ENCODE assay signal across 32 cellular contexts in genomic region chr3:4596596-4596995, GRCh38.
DNase-seq lines count a peak whose midpoint lies in the region; ATAC-seq, FAIRE-seq and TF ChIP-seq lines count a peak whose summit lies in the region.
"Had no signal": no experiment of that assay in that cellular context is flagged by ENCODE, and none has a peak within 500 bp of the region (broad histone marks: within the 10 kb centered on the region; RNA-seq: fewer than 3 reads in every experiment).

No MANE protein-coding gene starts in this region.

- peak; percentile 24 for DNase-seq in adipocyte (ENCODE audit: low read depth)
- no peak for DNase-seq in mesothelial cell of epicardium (ENCODE audit: low spot score in 2 of 2, unreplicated experiment in 2 of 2)
- DNase-seq in thyroid gland, result no peak
- DNase-seq in activated CD8-positive, alpha-beta T cell treated with anti-CD3 and anti-CD28 coated beads, Interleukin-2, amount 10 ng/mL, durations not matched to agents 7 days and 5 days, result no peak
- DNase-seq in kidney, result no peak
- DNase-seq in lower leg skin (ENCODE audit: low spot score in 2 of 2), result no peak
- DNase-seq: activated CD4-positive, alpha-beta memory T cell treated with anti-CD3 and anti-CD28 coated beads, Interleukin-2, amount 10 ng/mL, durations not matched to agents 7 days and 5 days; activated CD4-positive, CD25-positive, alpha-beta regulatory T cell treated with anti-CD3 and anti-CD28 coated beads, Interleukin-2, amount 50 U/mL, for 72 hours; anterior cingulate cortex; caudate nucleus; gastrocnemius medialis; immature natural killer cell; naive thymus-derived CD4-positive, alpha-beta T cell; NCI-H1092; NCI-H187; NCI-H748 treated with DMSO at 0.1 percent for 48 hours; ovary; stimulated activated CD4-positive, alpha-beta T cell treated with anti-CD3 and anti-CD28 coated beads, Interleukin-2, amount 100 ng/mL, for 24 hours; substantia nigra; upper lobe of right lung had no signal

- H3K36me3 Mint-ChIP-seq in mesothelial cell of epicardium, result no peaks in the 10 kb centered on the region
- H3K36me3 Mint-ChIP-seq in activated CD8-positive, alpha-beta T cell treated with anti-CD3 and anti-CD28 coated beads, Interleukin-2, amount 10 ng/mL, durations not matched to agents 7 days and 5 days (ENCODE audit: low read depth), result no peaks in the 10 kb centered on the region
- H3K36me3 Mint-ChIP-seq: IgD-negative memory B cell, immature natural killer cell had no signal

- TF ChIP-seq CTCF in mesothelial cell of epicardium (IDR thresholded peaks at IDR 0.05; ENCODE audit: unreplicated experiment) (no peak), thyroid gland (IDR thresholded peaks at IDR 0.05) (no peak), kidney (IDR thresholded peaks at IDR 0.05; ENCODE audit: borderline replicate concordance, extremely low read depth, insufficient read depth) (no peak), lower leg skin (IDR thresholded peaks at IDR 0.05) (no peak)

- H3K27me3 ChIP-seq in HUES48 (ENCODE audit: control insufficient read depth, insufficient read depth, low read length) (no peaks in the 10 kb centered on the region), adipocyte (replicated peaks; ENCODE audit: control insufficient read depth, insufficient read depth, low read length) (peaks cover 4% of the 10 kb centered on the region), thyroid gland (no peaks in the 10 kb centered on the region)
- H3K27me3 ChIP-seq: gastrocnemius medialis, ovary, upper lobe of right lung had no signal

- peaks cover 6% of the 10 kb centered on the region for H3K9me3 Mint-ChIP-seq in mesothelial cell of epicardium
- no peaks in the 10 kb centered on the region for H3K9me3 Mint-ChIP-seq in activated CD8-positive, alpha-beta T cell treated with anti-CD3 and anti-CD28 coated beads, Interleukin-2, amount 10 ng/mL, durations not matched to agents 7 days and 5 days (ENCODE audit: insufficient read depth)
- H3K9me3 Mint-ChIP-seq: dendritic cell treated with granulocyte-macrophage colony-stimulating factor and Interleukin-4, amounts not matched to agents 40 ng/mL and 50 ng/mL, for 4 days; IgD-negative memory B cell; immature natural killer cell had no signal

- H3K9me3 ChIP-seq in HUES48 (ENCODE audit: control insufficient read depth, insufficient read depth, low read length) (no peaks in the 10 kb centered on the region), adipocyte (ENCODE audit: control insufficient read depth, low read length) (no peaks in the 10 kb centered on the region), thyroid gland (no peaks in the 10 kb centered on the region), kidney (ENCODE audit: control insufficient read depth in 1 of 2, low read length in 2 of 2) (no peaks in the 10 kb centered on the region)
- H3K9me3 ChIP-seq: gastrocnemius medialis, ovary, upper lobe of right lung had no signal

- CTCF ChIA-PET in activated CD8-positive, alpha-beta T cell treated with anti-CD3 and anti-CD28 coated beads, Interleukin-2, amount 10 ng/mL, durations not matched to agents 7 days and 5 days (lab: Charles Lee), result interaction anchor here (1.3 kb wide), 1 partner anchor 36 kb away, joined by 4 read pairs; no protein-coding TSS in a partner anchor

- no peak overlapping the region for H3K4me3 Mint-ChIP-seq in mesothelial cell of epicardium
- H3K4me3 Mint-ChIP-seq in activated CD8-positive, alpha-beta T cell treated with anti-CD3 and anti-CD28 coated beads, Interleukin-2, amount 10 ng/mL, durations not matched to agents 7 days and 5 days, result no peak overlapping the region
- H3K4me3 Mint-ChIP-seq: activated CD4-positive, alpha-beta memory T cell treated with anti-CD3 and anti-CD28 coated beads, Interleukin-2, amount 10 ng/mL, durations not matched to agents 7 days and 5 days; activated naive CD4-positive, alpha-beta T cell treated with anti-CD3 and anti-CD28 coated beads, Interleukin-2, amount 50 U/mL, for 24 hours; CD14-positive monocyte; dendritic cell treated with granulocyte-macrophage colony-stimulating factor and Interleukin-4, amounts not matched to agents 40 ng/mL and 50 ng/mL, for 4 days; immature natural killer cell had no signal

- intact Hi-C loops in thyroid gland (cut with DNase I) (no loop called here), kidney (cut with DNase I) (no loop called here), lower leg skin (cut with DNase I; ENCODE audit: low total_unique reads) (no loop called here)

- WGBS in thyroid gland, 2 donors, result 63 to 73% methylated on average over 3 of the region's 3 CpGs
- WGBS in lower leg skin, 2 donors, result 55 to 86% methylated on average over 3 of the region's 3 CpGs

- H3K27ac ChIP-seq in HUES48 (ENCODE audit: low read depth, low read length), result peak overlapping the region; percentile 46
- H3K27ac ChIP-seq in thyroid gland, result peak overlapping the region in 2 of 3 donors; percentile 40 to 59
- H3K27ac ChIP-seq in kidney (ENCODE audit: low read depth in 2 of 2, low read length in 2 of 2), result no peak overlapping the region
- H3K27ac ChIP-seq: gastrocnemius medialis, GM23248, ovary, upper lobe of right lung had no signal

- no peak for TF ChIP-seq POLR2A in thyroid gland (IDR thresholded peaks at IDR 0.05)
- TF ChIP-seq POLR2A in lower leg skin (IDR thresholded peaks at IDR 0.05), result no peak

- peaks cover 27% of the 10 kb centered on the region for H3K4me1 Mint-ChIP-seq in mesothelial cell of epicardium
- no peaks in the 10 kb centered on the region for H3K4me1 Mint-ChIP-seq in activated CD8-positive, alpha-beta T cell treated with anti-CD3 and anti-CD28 coated beads, Interleukin-2, amount 10 ng/mL, durations not matched to agents 7 days and 5 days (ENCODE audit: low read depth)
- H3K4me1 Mint-ChIP-seq: activated CD4-positive, alpha-beta memory T cell treated with anti-CD3 and anti-CD28 coated beads, Interleukin-2, amount 10 ng/mL, durations not matched to agents 7 days and 5 days had no signal

- no peak overlapping the region for H3K4me3 ChIP-seq in HUES48 (ENCODE audit: low read depth, low read length)
- no peak overlapping the region for H3K4me3 ChIP-seq in adipocyte (ENCODE audit: low read length)
- H3K4me3 ChIP-seq in thyroid gland (replicated peaks in 1 of 3), result no peak overlapping the region
- H3K4me3 ChIP-seq in kidney (ENCODE audit: low read length in 2 of 2), result no peak overlapping the region
- H3K4me3 ChIP-seq in lower leg skin (ENCODE audit: low read depth, poor library complexity, severe bottlenecking), result no peak overlapping the region
- H3K4me3 ChIP-seq: gastrocnemius medialis, GM23248, ovary, upper lobe of right lung had no signal

- no peak for FAIRE-seq in kidney (lab: Jason Lieb, UNC)
- FAIRE-seq: D721Med, endometrium, GM12892, RCC 7860, TTC549 had no signal

- H3K27ac Mint-ChIP-seq in mesothelial cell of epicardium, result peak overlapping the region; percentile 35
- no peak overlapping the region for H3K27ac Mint-ChIP-seq in activated CD8-positive, alpha-beta T cell treated with anti-CD3 and anti-CD28 coated beads, Interleukin-2, amount 10 ng/mL, durations not matched to agents 7 days and 5 days
- H3K27ac Mint-ChIP-seq: activated CD4-positive, alpha-beta memory T cell treated with anti-CD3 and anti-CD28 coated beads, Interleukin-2, amount 10 ng/mL, durations not matched to agents 7 days and 5 days; activated T-helper 2 cell treated with anti-CD3 and anti-CD28 coated beads, Interferon-gamma antibody, Interleukin-2, Interleukin-4, amounts not matched to agents 10 μg/mL and 5 μg/mL and 100 μg/mL, durations not matched to agents 14 hours and 24 hours and 36 hours; dendritic cell treated with granulocyte-macrophage colony-stimulating factor and Interleukin-4, amounts not matched to agents 40 ng/mL and 50 ng/mL, for 4 days; naive thymus-derived CD4-positive, alpha-beta T cell had no signal

- POLR2A ChIA-PET in activated CD8-positive, alpha-beta T cell treated with anti-CD3 and anti-CD28 coated beads, Interleukin-2, amount 10 ng/mL, durations not matched to agents 7 days and 5 days (lab: Charles Lee), result no interaction called here

- no peaks in the 10 kb centered on the region for H3K27me3 Mint-ChIP-seq in mesothelial cell of epicardium (ENCODE audit: low read depth)
- no peaks in the 10 kb centered on the region for H3K27me3 Mint-ChIP-seq in activated CD8-positive, alpha-beta T cell treated with anti-CD3 and anti-CD28 coated beads, Interleukin-2, amount 10 ng/mL, durations not matched to agents 7 days and 5 days (ENCODE audit: low read depth)
- H3K27me3 Mint-ChIP-seq: activated CD4-positive, alpha-beta memory T cell treated with anti-CD3 and anti-CD28 coated beads, Interleukin-2, amount 10 ng/mL, durations not matched to agents 7 days and 5 days; activated naive CD4-positive, alpha-beta T cell treated with anti-CD3 and anti-CD28 coated beads, Interleukin-2, amount 50 U/mL, for 24 hours; dendritic cell treated with granulocyte-macrophage colony-stimulating factor and Interleukin-4, amounts not matched to agents 40 ng/mL and 50 ng/mL, for 4 days; IgD-negative memory B cell; naive thymus-derived CD4-positive, alpha-beta T cell had no signal

- H3K4me1 ChIP-seq in HUES48 (ENCODE audit: control insufficient read depth, insufficient read depth, low read length) (peaks cover 22% of the 10 kb centered on the region), adipocyte (ENCODE audit: control insufficient read depth, insufficient read depth, low read length) (no peaks in the 10 kb centered on the region), thyroid gland (peaks cover 33 to 44% of the 10 kb centered on the region in 2 donors), kidney (ENCODE audit: control insufficient read depth in 1 of 2, insufficient read depth in 1 of 2, low read depth in 1 of 2, low read length in 2 of 2) (no peaks in the 10 kb centered on the region)
- H3K4me1 ChIP-seq: gastrocnemius medialis, upper lobe of right lung had no signal

- no peak overlapping the region for H3K9ac ChIP-seq in HUES48 (ENCODE audit: low read depth, low read length)
- no peak overlapping the region for H3K9ac ChIP-seq in adipocyte (ENCODE audit: low read length)
- H3K9ac ChIP-seq in kidney (ENCODE audit: low read length in 2 of 2), result no peak overlapping the region
- H3K9ac ChIP-seq: GM23248 had no signal

- H3K36me3 ChIP-seq in HUES48 (ENCODE audit: control insufficient read depth, insufficient read depth, low read length) (no peaks in the 10 kb centered on the region), adipocyte (ENCODE audit: control insufficient read depth, insufficient read depth, low read length, severe bottlenecking) (no peaks in the 10 kb centered on the region), thyroid gland (no peaks in the 10 kb centered on the region), kidney (ENCODE audit: control insufficient read depth in 1 of 2, insufficient read depth in 2 of 2, low read length in 2 of 2) (no peaks in the 10 kb centered on the region)
- H3K36me3 ChIP-seq: gastrocnemius medialis, ovary, upper lobe of right lung had no signal

- no peak for ATAC-seq in activated CD8-positive, alpha-beta T cell treated with anti-CD3 and anti-CD28 coated beads, Interleukin-2, amount 10 ng/mL, durations not matched to agents 7 days and 5 days
- ATAC-seq: gastrocnemius medialis; naive thymus-derived CD4-positive, alpha-beta T cell; upper lobe of right lung had no signal

Comparison
In these comparisons a context has a peak if more than half of its experiments do, and no peak if none do; other contexts are left out.
1. H3K27ac ChIP-seq: peak in HUES48 (single experiment) and thyroid gland (2 of 3); none in kidney (0 of 2).